Comparison of ENCODE assay signal across 8 cellular contexts in the genomic region with DNA sequence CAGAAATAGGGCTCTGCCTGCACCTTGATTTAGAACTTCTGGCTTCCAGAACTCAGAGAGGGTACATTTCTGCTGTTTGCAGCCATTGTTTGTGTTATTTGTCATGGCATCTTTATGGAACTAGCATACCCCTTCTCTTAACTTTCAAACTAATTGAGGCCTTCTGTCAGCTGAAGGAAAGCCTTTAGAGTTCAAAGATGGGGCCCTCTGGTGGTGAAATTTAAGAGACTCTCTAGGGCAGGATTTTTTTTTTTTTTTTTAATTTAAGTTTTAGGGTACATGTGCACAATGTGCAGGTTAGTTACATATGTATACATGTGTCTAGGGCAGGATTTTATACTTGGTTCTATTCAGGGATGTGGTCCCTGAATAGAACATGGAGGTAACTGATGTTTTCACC.
A peak's percentile ranks its signal among the peaks of the same experiment; 100 is the strongest.
DNase-seq lines count a peak whose midpoint lies in the region; ATAC-seq and TF ChIP-seq lines count a peak whose summit lies in the region.

No MANE protein-coding gene starts in this region.

- no peaks in the 10 kb centered on the region for H4K20me1 ChIP-seq in PC-3 (ENCODE audit: low read length)

- BruUV-seq in PC-3 (replicated peaks; lab: Mats Ljungman, UMichigan) = no TSS peak

- H3K4me1 ChIP-seq in PC-3 (ENCODE audit: insufficient read depth, low read length) = no peaks in the 10 kb centered on the region

- peak; percentile 31; the same call in 1 of the 2 replicates for ATAC-seq in PC-3

- H3K9me2 ChIP-seq in PC-3 (replicated peaks; ENCODE audit: low read length) = no peaks in the 10 kb centered on the region

- no peaks in the 10 kb centered on the region for H3K9me3 ChIP-seq in PC-3 (ENCODE audit: low read length)

- peak; percentile 15 for DNase-seq in GM10266 (ENCODE audit: extremely low spot score)
- DNase-seq in HEK293T (ENCODE audit: extremely low spot score) = peak; percentile 3
- peak; percentile 50 for DNase-seq in PC-3
- peak; percentile 25 for DNase-seq in kidney tubule cell (ENCODE audit: low spot score)
- no peak for DNase-seq in hippocampal formation (lab: John Stamatoyannopoulos, UW)
- DNase-seq in central memory CD4-positive, alpha-beta T cell = no peak
- DNase-seq in NCI-H1048 (lab: John Stamatoyannopoulos, UW) = no peak
- no peak for DNase-seq in DMS114 treated with DMSO at 0.1 percent for 48 hours (lab: John Stamatoyannopoulos, UW; ENCODE audit: unreplicated experiment)

- CTCF ChIA-PET in HEK293T (lab: Yijun Ruan, JAX) (interaction anchor here (0.6 to 0.7 kb wide), 4 partner anchors 133 to 1105 kb away, joined by 3 to 6 read pairs (median 4); no protein-coding TSS in a partner anchor), PC-3 (lab: Charles Lee) (interaction anchor here (0.7 kb wide), 1 partner anchor 1812 kb away, joined by 4 read pairs; no protein-coding TSS in a partner anchor)

- H3K79me2 ChIP-seq in PC-3 (ENCODE audit: low read length) = no peaks in the 10 kb centered on the region

- TF ChIP-seq CTCF in GM10266 (IDR thresholded peaks at IDR 0.05; ENCODE audit: control insufficient read depth, insufficient read depth, low read depth, missing control alignments) = peak; percentile 28
- TF ChIP-seq CTCF in PC-3 (conservative IDR thresholded peaks at IDR 0.05; ENCODE audit: low read depth, low read length) = peak; percentile 64

- no peak overlapping the region for H3K9ac ChIP-seq in PC-3 (ENCODE audit: low read length)

- H3K4me3 ChIP-seq in PC-3 (ENCODE audit: low read length) = no peak overlapping the region

- H3K27ac ChIP-seq in PC-3 (ENCODE audit: low read length) = no peak overlapping the region

- H3F3A ChIP-seq in PC-3 (ENCODE audit: low read length, unreplicated experiment) = no peaks in the 10 kb centered on the region

- H3K27me3 ChIP-seq in PC-3 (ENCODE audit: low read length) = no peaks in the 10 kb centered on the region

- intact Hi-C loops in PC-3 (cut with micrococcal nuclease) = loop anchor here (2.0 to 5.0 kb wide), 3 partner anchors 312 to 391 kb away; no protein-coding TSS in a partner anchor

- H2AFZ ChIP-seq in PC-3 (ENCODE audit: low read length) = no peak overlapping the region

- H3K36me3 ChIP-seq in PC-3 (ENCODE audit: low read depth, low read length) = no peaks in the 10 kb centered on the region

- POLR2A ChIA-PET in HEK293T (lab: Yijun Ruan, JAX) = no interaction called here
- POLR2A ChIA-PET in PC-3 (lab: Charles Lee; ENCODE audit: unreplicated experiment) = no interaction called here

- no peak overlapping the region for H3K4me2 ChIP-seq in PC-3 (ENCODE audit: low read length)

TF ChIP-seq in HEK293T, 16 proteins besides CTCF, POLR2A, EP300 and RAD21:
- TF ChIP-seq ARNT (IDR thresholded peaks at IDR 0.05) (no peak), LEF1 (IDR thresholded peaks at IDR 0.05; ENCODE audit: borderline replicate concordance) (no peak), BHLHE40 (IDR thresholded peaks at IDR 0.05; ENCODE audit: borderline replicate concordance) (no peak), NFRKB (IDR thresholded peaks at IDR 0.05) (no peak), ELF4 (IDR thresholded peaks at IDR 0.05) (no peak), FOXM1 (IDR thresholded peaks at IDR 0.05; ENCODE audit: borderline replicate concordance) (no peak), FOXK2 (IDR thresholded peaks at IDR 0.05) (no peak), CTBP1 (IDR thresholded peaks at IDR 0.05; ENCODE audit: borderline replicate concordance) (no peak), SUZ12 (IDR thresholded peaks at IDR 0.05) (no peak), L3MBTL2 (conservative IDR thresholded peaks at IDR 0.05) (no peak)

Comparison
In these comparisons a context has a peak if more than half of its experiments do, and no peak if none do; other contexts are left out.
1. DNase-seq: peak in GM10266 (single experiment), HEK293T (single experiment), PC-3 (single experiment) and kidney tubule cell (single experiment); none in hippocampal formation (0 of 2), central memory CD4-positive, alpha-beta T cell (single experiment), NCI-H1048 (single experiment) and DMS114 treated with DMSO at 0.1 percent for 48 hours (single experiment).